16 cellular contexts compared by ENCODE assay signal in genomic region chr2:47205576-47206141, GRCh38. TPM values are rescaled to one million over a fixed set of nuclear protein-coding genes. Genes with fewer than 3 reads are reported as not detected.
DNase-seq lines count a peak whose midpoint lies in the region; ATAC-seq and TF ChIP-seq lines count a peak whose summit lies in the region.
"Had no signal": no experiment of that assay in that cellular context is flagged by ENCODE, and none has a peak within 500 bp of the region (broad histone marks: within the 10 kb centered on the region; RNA-seq: fewer than 3 reads in every experiment).

No MANE protein-coding gene starts in this region.

- peak; percentile 87 for DNase-seq in DMS 273 treated with DMSO at 0.1 percent for 48 hours (lab: John Stamatoyannopoulos, UW)
- peak; percentile 41 for DNase-seq in NCI-H82 treated with DMSO at 0.1 percent for 48 hours (lab: John Stamatoyannopoulos, UW; ENCODE audit: unreplicated experiment)
- DNase-seq in glutamatergic neuron: peak; percentile 35
- no peak for DNase-seq in nephron progenitor cell
- no peak for DNase-seq in lower leg skin (ENCODE audit: low spot score in 2 of 2)
- no peak for DNase-seq in NCI-H345 treated with DMSO at 0.1 percent for 48 hours (lab: John Stamatoyannopoulos, UW; ENCODE audit: unreplicated experiment)
- no peak for DNase-seq in endothelial cell (ENCODE audit: low spot score)
- DNase-seq: activated CD4-positive, CD25-positive, alpha-beta regulatory T cell; activated T-cell treated with anti-CD3 and anti-CD28 coated beads, Interleukin-2, amount 50 U/mL, for 1 hour; AML-193; erythroblast; NCI-H345; SHP77 treated with DMSO at 0.1 percent for 48 hours; stimulated activated naive B cell treated with anti-CD40 and anti-IgM and Interleukin-4, amounts not matched to agents 10 μg/mL and 1 μg/mL and 100 μg/mL, for 72 hours had no signal

- H3K36me3 Mint-ChIP-seq in glutamatergic neuron (ENCODE audit: unreplicated experiment) (no peaks in the 10 kb centered on the region), nephron progenitor cell (ENCODE audit: low read depth) (no peaks in the 10 kb centered on the region), endothelial cell (ENCODE audit: low read depth, unreplicated experiment) (no peaks in the 10 kb centered on the region)

- H3K27me3 Mint-ChIP-seq in glutamatergic neuron (ENCODE audit: unreplicated experiment): peaks cover 2% of the 10 kb centered on the region
- H3K27me3 Mint-ChIP-seq in nephron progenitor cell (ENCODE audit: low read depth, poor library complexity): peaks cover 6% of the 10 kb centered on the region
- peaks cover 4% of the 10 kb centered on the region for H3K27me3 Mint-ChIP-seq in endothelial cell (ENCODE audit: unreplicated experiment)

- H3K4me1 Mint-ChIP-seq in glutamatergic neuron (ENCODE audit: low read depth, unreplicated experiment) (peaks cover 25% of the 10 kb centered on the region), nephron progenitor cell (peaks cover 49% of the 10 kb centered on the region), endothelial cell (ENCODE audit: unreplicated experiment) (peaks cover 24% of the 10 kb centered on the region)

- peak overlapping the region; percentile 24 for H3K27ac Mint-ChIP-seq in glutamatergic neuron (ENCODE audit: unreplicated experiment)
- H3K27ac Mint-ChIP-seq in nephron progenitor cell: no peak overlapping the region
- H3K27ac Mint-ChIP-seq in endothelial cell (ENCODE audit: unreplicated experiment): no peak overlapping the region
- H3K27ac Mint-ChIP-seq: stimulated activated naive B cell treated with anti-CD40 and anti-IgM and Interleukin-4, amounts not matched to agents 10 μg/mL and 1 μg/mL and 100 μg/mL, for 72 hours had no signal

- WGBS in lower leg skin, 2 donors: 73 to 83% methylated on average over 9 of the region's 9 CpGs

- TF ChIP-seq CTCF in glutamatergic neuron (IDR thresholded peaks at IDR 0.05; ENCODE audit: partially characterized antibody, unreplicated experiment) (no peak), nephron progenitor cell (IDR thresholded peaks at IDR 0.05) (no peak), lower leg skin (IDR thresholded peaks at IDR 0.05) (no peak), endothelial cell (IDR thresholded peaks at IDR 0.05; ENCODE audit: unreplicated experiment) (no peak)

- H3K9me3 Mint-ChIP-seq in glutamatergic neuron (ENCODE audit: unreplicated experiment) (peaks cover 7% of the 10 kb centered on the region), nephron progenitor cell (no peaks in the 10 kb centered on the region), endothelial cell (ENCODE audit: unreplicated experiment) (no peaks in the 10 kb centered on the region)

- ATAC-seq in GM21737 (IDR thresholded peaks at IDR 0.05; ENCODE audit: unreplicated experiment): no peak
- ATAC-seq: body of pancreas; stimulated activated naive B cell treated with anti-CD40 and anti-IgM and Interleukin-4, amounts not matched to agents 10 μg/mL and 1 μg/mL and 100 μg/mL, for 72 hours had no signal

- H3K4me3 Mint-ChIP-seq in glutamatergic neuron (ENCODE audit: unreplicated experiment) (no peak overlapping the region), nephron progenitor cell (peak overlapping the region; percentile 13), endothelial cell (ENCODE audit: unreplicated experiment) (no peak overlapping the region)
- H3K4me3 Mint-ChIP-seq: stimulated activated naive B cell treated with anti-CD40 and anti-IgM and Interleukin-4, amounts not matched to agents 10 μg/mL and 1 μg/mL and 100 μg/mL, for 72 hours had no signal

- no peak for TF ChIP-seq POLR2A in lower leg skin (IDR thresholded peaks at IDR 0.05)

- no peak overlapping the region for H3K4me3 ChIP-seq in lower leg skin (ENCODE audit: low read depth, poor library complexity, severe bottlenecking)
- H3K4me3 ChIP-seq: body of pancreas had no signal

- intact Hi-C loops in lower leg skin (cut with DNase I; ENCODE audit: low total_unique reads): no loop called here

RNA-seq across cellular contexts. Expression of gene CALM2, which starts 29.3 kb away (rescaled TPM):
- total RNA-seq in glutamatergic neuron (ENCODE audit: unreplicated experiment): 1,225 TPM
- total RNA-seq in lower leg skin: 100 to 1,000 TPM; 196 to 383 (median 311) TPM
- total RNA-seq in endothelial cell (ENCODE audit: unreplicated experiment): 422 TPM

RNA-seq across cellular contexts. Expression of gene STPG4, which starts 50.6 kb away (rescaled TPM):
- total RNA-seq in glutamatergic neuron (ENCODE audit: unreplicated experiment) (1.3 TPM), lower leg skin (1 to 10 TPM in 2 of 4 donors, not detected in 2; 1.4 to 4.1 TPM), endothelial cell (ENCODE audit: unreplicated experiment) (not detected)
- total RNA-seq: body of pancreas had no signal

Comparison
In these comparisons a context has a peak if more than half of its experiments do, and no peak if none do; other contexts are left out.
1. DNase-seq: peak in DMS 273 treated with DMSO at 0.1 percent for 48 hours (single experiment), NCI-H82 treated with DMSO at 0.1 percent for 48 hours (single experiment) and glutamatergic neuron (single experiment); none in nephron progenitor cell (single experiment), lower leg skin (0 of 2), NCI-H345 treated with DMSO at 0.1 percent for 48 hours (single experiment) and endothelial cell (single experiment).